Comparison of ENCODE assay signal across 3 cellular contexts in genomic region chr1:16894338-16894737, GRCh38. TPM values are rescaled to one million over a fixed set of nuclear protein-coding genes. Genes with fewer than 3 reads are reported as not detected.
"Had no signal": no experiment of that assay in that cellular context is flagged by ENCODE, and none has a peak within 500 bp of the region (broad histone marks: within the 10 kb centered on the region; RNA-seq: fewer than 3 reads in every experiment).

No MANE protein-coding gene starts in this region.

RNA-seq across cellular contexts. Expression of gene RNU1-2, which starts 1.4 kb away (rescaled TPM):
- total RNA-seq: myocyte had no signal
- polyA plus RNA-seq: heart left ventricle, spleen had no signal
